In genomic region chr10:118668228-118668952, GRCh38 we compare ENCODE assay signal across 1 cellular context.
TF ChIP-seq lines count a peak whose summit lies in the region.

No MANE protein-coding gene starts in this region.

TF ChIP-seq in SK-N-SH, 30 proteins besides CTCF, POLR2A, EP300 and RAD21 (continued from another document):
- TF ChIP-seq REST (IDR thresholded peaks at IDR 0.05; ENCODE audit: low read depth, low read length): no peak
- no peak for TF ChIP-seq MEF2A (IDR thresholded peaks at IDR 0.05; ENCODE audit: borderline replicate concordance, low read depth)
- no peak for TF ChIP-seq USF1 (IDR thresholded peaks at IDR 0.05; ENCODE audit: borderline replicate concordance, low read depth)
- TF ChIP-seq FOXM1 (IDR thresholded peaks at IDR 0.05; ENCODE audit: low read depth): no peak
- TF ChIP-seq GATA2 (CRISPR knock-in tag; IDR thresholded peaks at IDR 0.05): no peak
- TF ChIP-seq GABPA (IDR thresholded peaks at IDR 0.05; ENCODE audit: low read depth): no peak
- no peak for TF ChIP-seq TAF1 (IDR thresholded peaks at IDR 0.05; ENCODE audit: borderline replicate concordance, low read depth, low read length)
